8 cellular contexts compared by ENCODE assay signal in genomic region chr3:197627772-197628523, GRCh38.
DNase-seq lines count a peak whose midpoint lies in the region; ATAC-seq, FAIRE-seq and TF ChIP-seq lines count a peak whose summit lies in the region.
"Not testable (repeated sequence)": the region's sequence is repeated elsewhere in the genome, so short reads cannot be mapped to it uniquely, and the experiment has no call there.

No MANE protein-coding gene starts in this region.

- peaks cover 24% of the 10 kb centered on the region for H3K79me2 ChIP-seq in K562 (ENCODE audit: control insufficient read depth, insufficient read depth, low read length)

- H3K4me3 Mint-ChIP-seq in WTC11, result peak overlapping the region; percentile 68

- H3K36me3 ChIP-seq in K562 (ENCODE audit: control insufficient read depth, insufficient read depth, low read length); heart right ventricle; neutrophil: not testable (repeated sequence)

- not testable (repeated sequence) for H3K4me1 ChIP-seq in K562 (replicated peaks in 1 of 2; ENCODE audit: control insufficient read depth in 2 of 2, insufficient read depth in 2 of 2, low read length in 2 of 2); neutrophil (ENCODE audit: control insufficient read depth in 1 of 2, insufficient read depth in 1 of 2, low read depth in 1 of 2, low read length in 1 of 2)
- H3K4me1 ChIP-seq in heart right ventricle, result peaks cover 0 to 16% (median 8%) of the 10 kb centered on the region in 9 donors

- H4K20me1 ChIP-seq in K562 (replicated peaks; ENCODE audit: control insufficient read depth, insufficient read depth, low read length), result not testable (repeated sequence)

- H3K9me3 ChIP-seq in K562 (replicated peaks; ENCODE audit: control insufficient read depth, insufficient read depth, low read depth, low read length); heart right ventricle; neutrophil: not testable (repeated sequence)

- TF ChIP-seq CTCF in D721Med (IDR thresholded peaks at IDR 0.05; ENCODE audit: insufficient read depth, missing control alignments); WTC11 (IDR thresholded peaks at IDR 0.05); K562 (IDR thresholded peaks at IDR 0.05 in 2 of 3, conservative IDR thresholded peaks at IDR 0.05 in 1 of 3; ENCODE audit: insufficient read depth in 2 of 3, low read depth in 1 of 3, low read length in 3 of 3); heart right ventricle (IDR thresholded peaks at IDR 0.05); neutrophil (IDR thresholded peaks at IDR 0.05): not testable (repeated sequence)

- not testable (repeated sequence) for TF ChIP-seq EP300 in K562 (IDR thresholded peaks at IDR 0.05; ENCODE audit: low read length)

- 2% methylated on average over 52 of the region's 73 CpGs for WGBS in K562 (ENCODE audit: insufficient coverage, low coverage, missing lambda C conversion rate)
- 3% methylated on average over 66 to 73 of the region's 73 CpGs for WGBS in heart right ventricle, 2 donors

- H3K9ac ChIP-seq in K562 (ENCODE audit: insufficient read depth in 1 of 2, low read depth in 2 of 2, low read length in 2 of 2), result peak overlapping the region; percentile 80 to 95

- H3K4me3 ChIP-seq in K562 (peak overlapping the region; percentile 60), heart right ventricle (peak overlapping the region; percentile 53 to 84 (median 74)), neutrophil (ENCODE audit: low read depth in 1 of 2, low read length in 1 of 2) (peak overlapping the region; percentile 68 to 82)

- peak overlapping the region; percentile 68; the same call in 1 of the 2 replicates for H3K4me2 ChIP-seq in K562 (ENCODE audit: insufficient read depth, low read length)

- peak; percentile 73 for TF ChIP-seq POLR2A in K562 (conservative IDR thresholded peaks at IDR 0.05)

- ATAC-seq in GM21515 (IDR thresholded peaks at IDR 0.05; ENCODE audit: unreplicated experiment) (peak; percentile 82), HG03558 (IDR thresholded peaks at IDR 0.05; ENCODE audit: extremely low read depth, unreplicated experiment) (peak; percentile 55), WTC11 (peak; percentile 87), K562 (peak; percentile 84), heart right ventricle (peak; percentile 89 to 96 (median 94))

- not testable (repeated sequence) for H3K27me3 ChIP-seq in K562 (ENCODE audit: control insufficient read depth in 2 of 2, insufficient read depth in 2 of 2, low read length in 2 of 2); heart right ventricle; neutrophil

- H3K27ac Mint-ChIP-seq in WTC11, result not testable (repeated sequence)

- TSS peak; percentile 73 for BruUV-seq in K562 (replicated peaks; lab: Mats Ljungman, UMichigan)

- POLR2A ChIA-PET in WTC11 (lab: Charles Lee); K562 (lab: Yijun Ruan, JAX): not testable (repeated sequence)

- not testable (repeated sequence) for H3K9me1 ChIP-seq in K562 (ENCODE audit: control insufficient read depth, insufficient read depth, low read length)

- H3K9me3 Mint-ChIP-seq in WTC11, result not testable (repeated sequence)

- not testable (repeated sequence) for H3K36me3 Mint-ChIP-seq in WTC11

- H3K4me1 Mint-ChIP-seq in WTC11, result not testable (repeated sequence)

- peak overlapping the region; percentile 75 for H3K27ac ChIP-seq in K562 (ENCODE audit: extremely low read depth, low read depth, low read length)
- peak overlapping the region; percentile 68 to 95 (median 86) for H3K27ac ChIP-seq in heart right ventricle
- H3K27ac ChIP-seq in neutrophil, result peak overlapping the region; percentile 25

- peak overlapping the region; percentile 85 for H2AFZ ChIP-seq in K562 (ENCODE audit: low read depth, low read length)

- intact Hi-C loops in K562 (cut with micrococcal nuclease); heart right ventricle (cut with DNase I): not testable (repeated sequence)

- not testable (repeated sequence) for H3K27me3 Mint-ChIP-seq in WTC11 (ENCODE audit: low read depth)

- in situ Hi-C loops in K562 (cut with MboI), result loop anchor here (10.0 kb wide), 1 partner anchor 1773 kb away; no protein-coding TSS in a partner anchor

- not testable (repeated sequence) for TF ChIP-seq RAD21 in K562 (CRISPR knock-in tag; conservative IDR thresholded peaks at IDR 0.05 in 1 of 2, IDR thresholded peaks at IDR 0.05 in 1 of 2)

- CTCF ChIA-PET in WTC11 (lab: Charles Lee), result not testable (repeated sequence)
- CTCF ChIA-PET in K562 (lab: Yijun Ruan, JAX; ENCODE audit: low intra/inter-chr PET ratio), result interaction anchor here (0.7 kb wide), 1 partner anchor 334 kb away, joined by 3 read pairs; no protein-coding TSS in a partner anchor

- FAIRE-seq in D721Med (lab: Jason Lieb, UNC); K562 (lab: Jason Lieb, UNC): not testable (repeated sequence)

- peak; percentile 64 for DNase-seq in D721Med (ENCODE audit: insufficient read length, low spot score)
- peak; percentile 93 for DNase-seq in WTC11 (ENCODE audit: low spot score)
- DNase-seq in K562 (ENCODE audit: extremely low read depth in 1 of 4, low spot score in 3 of 4), result peak; percentile 66 to 90 (median 68)
- peak; percentile 91 to 96 for DNase-seq in heart right ventricle
- peak; percentile 75 to 80 for DNase-seq in stimulated activated CD8-positive, alpha-beta memory T cell treated with anti-CD3 and anti-CD28 coated beads, Interleukin-7, amount 100 ng/mL, for 4 hours (ENCODE audit: low read depth in 2 of 2)

TF ChIP-seq in WTC11, 78 proteins besides CTCF, POLR2A, EP300 and RAD21 (continues in another document):
- TF ChIP-seq E2F5 (CRISPR knock-in tag; IDR thresholded peaks at IDR 0.05) (peak; percentile 30; the same call in 1 of the 2 replicates), MAX (CRISPR knock-in tag; IDR thresholded peaks at IDR 0.05) (peak; percentile 25; the same call in 1 of the 2 replicates), GTF2I (CRISPR knock-in tag; conservative IDR thresholded peaks at IDR 0.05) (peak; percentile 87), ZNF121 (CRISPR knock-in tag; IDR thresholded peaks at IDR 0.05) (peak; percentile 72), SP1 (CRISPR knock-in tag; conservative IDR thresholded peaks at IDR 0.05) (0 out of 2 replicates have a peak, but pooled peaks have one; percentile 37)

TF ChIP-seq in K562, 482 proteins besides CTCF, POLR2A, EP300 and RAD21 (continues in another document):
- TF ChIP-seq SUPT5H (IDR thresholded peaks at IDR 0.05) (peak; percentile 71), RCOR1 (IDR thresholded peaks at IDR 0.05; ENCODE audit: borderline replicate concordance in 1 of 2, low read depth in 2 of 2, low read length in 2 of 2) (peak in 1 of 2 experiments; percentile 38; a peak in 2 of 4 replicates), POLR2AphosphoS5 (IDR thresholded peaks at IDR 0.05; ENCODE audit: control insufficient read depth, insufficient read depth, low read depth, low read length) (peak; percentile 71), VEZF1 (CRISPR knock-in tag; IDR thresholded peaks at IDR 0.05) (peak; percentile 87), PML (IDR thresholded peaks at IDR 0.05; ENCODE audit: low read length) (peak; percentile 43; the same call in 1 of the 2 replicates), CHD4 (IDR thresholded peaks at IDR 0.05; ENCODE audit: insufficient read depth, insufficient replicate concordance, low read depth, low read length, poor library complexity, severe bottlenecking) (peak; percentile 22), ZFX (CRISPR knock-in tag; IDR thresholded peaks at IDR 0.05) (peak; percentile 73), THAP12 (CRISPR knock-in tag; IDR thresholded peaks at IDR 0.05) (peak; percentile 91), POLR2B (IDR thresholded peaks at IDR 0.05; ENCODE audit: low read depth, partially characterized antibody) (peak; percentile 85), NONO (IDR thresholded peaks at IDR 0.05; ENCODE audit: low read depth in 2 of 2, low read length in 1 of 2) (0 out of 4 replicates have a peak, but pooled peaks of 1 of the 2 experiments have one; percentile 40), KLF1 (tag; IDR thresholded peaks at IDR 0.05) (peak; percentile 55; the same call in 1 of the 2 replicates), CC2D1A (IDR thresholded peaks at IDR 0.05) (0 out of 2 replicates have a peak, but pooled peaks have one; percentile 12), MAZ (CRISPR knock-in tag; conservative IDR thresholded peaks at IDR 0.05 in 1 of 2, IDR thresholded peaks at IDR 0.05 in 1 of 2) (peak in 1 of 2 experiments; percentile 74; a peak in 3 of 4 replicates), KDM1A (IDR thresholded peaks at IDR 0.05) (0 out of 4 replicates have a peak, but pooled peaks of 1 of the 2 experiments have one; percentile 14)

Comparison
In these comparisons a context has a peak if more than half of its experiments do, and no peak if none do; other contexts are left out.
1. Peak in every context shown above with its lines: DNase-seq, ATAC-seq, H3K4me3 ChIP-seq and H3K27ac ChIP-seq.
2. H3K27ac ChIP-seq: peak in every context shown above with its lines; median percentile 86 in heart right ventricle; 75 in K562; 25 in neutrophil.